ENCODE assay signal across 8 cellular contexts in genomic region chr19:5690955-5691204, GRCh38. TPM values are rescaled to one million over a fixed set of nuclear protein-coding genes. Genes with fewer than 3 reads are reported as not detected.
A peak's percentile ranks its signal among the peaks of the same experiment; 100 is the strongest.
DNase-seq lines count a peak whose midpoint lies in the region; ATAC-seq and TF ChIP-seq lines count a peak whose summit lies in the region.

No MANE protein-coding gene starts in this region.

- peaks cover 21% of the 10 kb centered on the region for H3F3A ChIP-seq in DOHH2 (ENCODE audit: control insufficient read depth, insufficient read depth)

- H3K9ac ChIP-seq in parathyroid adenoma = peak overlapping the region; percentile 69

- H3K4me2 ChIP-seq in DOHH2 (ENCODE audit: low read length) (peak overlapping the region; percentile 68), parathyroid adenoma (ENCODE audit: low read length) (peak overlapping the region; percentile 93)

- no peak for TF ChIP-seq CTCF in DOHH2 (IDR thresholded peaks at IDR 0.05; ENCODE audit: low read depth, low read length, poor library complexity, severe bottlenecking)
- TF ChIP-seq CTCF in parathyroid adenoma (IDR thresholded peaks at IDR 0.05) = no peak

- no peaks in the 10 kb centered on the region for H3K9me3 ChIP-seq in DOHH2 (ENCODE audit: control insufficient read depth, insufficient read depth, low read length)
- no peaks in the 10 kb centered on the region for H3K9me3 ChIP-seq in parathyroid adenoma (ENCODE audit: control insufficient read depth, low read length)

- peak overlapping the region; percentile 85 for H2AFZ ChIP-seq in parathyroid adenoma

- no peaks in the 10 kb centered on the region for H3K9me2 ChIP-seq in DOHH2 (replicated peaks; ENCODE audit: control insufficient read depth, low read length)

- H3K27me3 ChIP-seq in DOHH2 (ENCODE audit: control insufficient read depth, low read length) = no peaks in the 10 kb centered on the region
- no peaks in the 10 kb centered on the region for H3K27me3 ChIP-seq in parathyroid adenoma (ENCODE audit: control insufficient read depth, insufficient read depth, low read length)

- H3K79me2 ChIP-seq in DOHH2 (ENCODE audit: control insufficient read depth, low read length) = peaks cover 47% of the 10 kb centered on the region
- H3K79me2 ChIP-seq in parathyroid adenoma = peaks cover 27% of the 10 kb centered on the region

- H3K4me1 ChIP-seq in DOHH2 (ENCODE audit: control insufficient read depth, low read length) (peaks cover 27% of the 10 kb centered on the region), parathyroid adenoma (no peaks in the 10 kb centered on the region)

- peaks cover 57% of the 10 kb centered on the region for H3K36me3 ChIP-seq in DOHH2 (ENCODE audit: control insufficient read depth, low read length)
- no peaks in the 10 kb centered on the region for H3K36me3 ChIP-seq in parathyroid adenoma (ENCODE audit: control insufficient read depth, insufficient read depth, low read length)

- DNase-seq in epithelial cell of prostate (ENCODE audit: low read depth, low spot score) (no peak), NCI-H187 treated with DMSO at 0.1 percent for 48 hours (lab: John Stamatoyannopoulos, UW) (no peak), NCI-H345 treated with DMSO at 0.1 percent for 48 hours (lab: John Stamatoyannopoulos, UW; ENCODE audit: unreplicated experiment) (no peak), kidney glomerular epithelial cell (lab: John Stamatoyannopoulos, UW) (no peak)

- H3K27ac ChIP-seq in DOHH2 (ENCODE audit: low read depth, low read length) (peak overlapping the region; percentile 84), epithelial cell of prostate (peak overlapping the region; percentile 93), parathyroid adenoma (peak overlapping the region; percentile 79)

- ATAC-seq in HG03565 (IDR thresholded peaks at IDR 0.05; ENCODE audit: unreplicated experiment) = no peak

- peaks cover 11% of the 10 kb centered on the region for H4K20me1 ChIP-seq in DOHH2 (ENCODE audit: control insufficient read depth, insufficient read depth, low read depth, low read length)

- H3K4me3 ChIP-seq in DOHH2 (ENCODE audit: low read length) (peak overlapping the region; percentile 99), parathyroid adenoma (ENCODE audit: low read depth, low read length) (peak overlapping the region; percentile 94)

TF ChIP-seq in PFSK-1, 5 proteins besides CTCF, POLR2A, EP300 and RAD21:
- TF ChIP-seq SIN3A (IDR thresholded peaks at IDR 0.05; ENCODE audit: borderline replicate concordance, insufficient read depth, low read length) (no peak), POLR2AphosphoS5 (IDR thresholded peaks at IDR 0.05; ENCODE audit: low read depth, low read length) (no peak), FOXP2 (optimal IDR thresholded peaks at IDR 0.05; ENCODE audit: borderline replicate concordance, extremely low read depth, extremely low read length, insufficient read depth) (no peak), TAF1 (IDR thresholded peaks at IDR 0.05; ENCODE audit: borderline replicate concordance, insufficient read depth, low read length) (0 out of 2 replicates have a peak, but pooled peaks have one; percentile 3)

RNA-seq across cellular contexts. Expression of gene RPL36, which starts 0.8 kb away (rescaled TPM):
- 4,214 TPM for polyA plus RNA-seq in PFSK-1 (2012; ENCODE audit: insufficient read length, low read depth)

RNA-seq across cellular contexts. Expression of gene HSD11B1L, which starts 10.1 kb away (rescaled TPM):
- polyA plus RNA-seq in PFSK-1 (2012; ENCODE audit: insufficient read length, low read depth) = 15.5 TPM

RNA-seq across cellular contexts. Expression of gene MICOS13, which starts 10.6 kb away (rescaled TPM):
- polyA plus RNA-seq in PFSK-1 (2012; ENCODE audit: insufficient read length, low read depth) = 118 TPM

RNA-seq across cellular contexts. Expression of gene LONP1, which starts 29.1 kb away (rescaled TPM):
- polyA plus RNA-seq in PFSK-1 (2012; ENCODE audit: insufficient read length, low read depth) = 957 TPM

RNA-seq across cellular contexts. Expression of gene CATSPERD, which starts 29.6 kb away (rescaled TPM):
- polyA plus RNA-seq in PFSK-1 (2012; ENCODE audit: insufficient read length, low read depth) = 0.18 TPM
